In genomic region chr5:111494350-111494999, GRCh38 we compare ENCODE assay signal across 10 cellular contexts. TPM values are rescaled to one million over a fixed set of nuclear protein-coding genes. Genes with fewer than 3 reads are reported as not detected.
DNase-seq lines count a peak whose midpoint lies in the region; ATAC-seq and TF ChIP-seq lines count a peak whose summit lies in the region.
"Had no signal": no experiment of that assay in that cellular context is flagged by ENCODE, and none has a peak within 500 bp of the region (broad histone marks: within the 10 kb centered on the region; RNA-seq: fewer than 3 reads in every experiment).

No MANE protein-coding gene starts in this region.

- no peaks in the 10 kb centered on the region for H3K27me3 Mint-ChIP-seq in activated naive CD8-positive, alpha-beta T cell
- H3K27me3 Mint-ChIP-seq in mesothelial cell of epicardium (ENCODE audit: low read depth), result no peaks in the 10 kb centered on the region
- H3K27me3 Mint-ChIP-seq in neural progenitor cell (ENCODE audit: insufficient read depth, low read depth), result no peaks in the 10 kb centered on the region
- H3K27me3 Mint-ChIP-seq: effector memory CD8-positive, alpha-beta T cell had no signal

- WGBS in SK-N-SH (ENCODE audit: low lambda C conversion rate), result 98% methylated on average over 2 of the region's 2 CpGs
- WGBS in aorta, 2 donors, result 94 to 96% methylated on average over 2 of the region's 2 CpGs

- no peak for TF ChIP-seq EP300 in SK-N-SH (IDR thresholded peaks at IDR 0.05; ENCODE audit: borderline replicate concordance in 1 of 2, low read depth in 1 of 2, low read length in 1 of 2)

- H3K36me3 Mint-ChIP-seq in activated naive CD8-positive, alpha-beta T cell, result peaks cover 4% of the 10 kb centered on the region
- H3K36me3 Mint-ChIP-seq in mesothelial cell of epicardium, result peaks cover 14% of the 10 kb centered on the region
- peaks cover 26% of the 10 kb centered on the region for H3K36me3 Mint-ChIP-seq in neural progenitor cell

- CTCF ChIA-PET in SK-N-SH (lab: Yijun Ruan, JAX), result interaction anchor here (0.7 to 2.0 kb wide), 5 partner anchors 9 to 756 kb away, joined by 3 to 6 read pairs (median 4); partner anchors contain the start of gene SLC25A46

- no peak for TF ChIP-seq RAD21 in SK-N-SH (IDR thresholded peaks at IDR 0.05; ENCODE audit: low read length)

- no peaks in the 10 kb centered on the region for H4K20me1 ChIP-seq in SK-N-SH (ENCODE audit: insufficient read depth)
- no peaks in the 10 kb centered on the region for H4K20me1 ChIP-seq in neural progenitor cell (ENCODE audit: low read depth)

- H3F3A ChIP-seq in SK-N-SH (replicated peaks; ENCODE audit: insufficient read depth), result no peaks in the 10 kb centered on the region
- peaks cover 4% of the 10 kb centered on the region for H3F3A ChIP-seq in neural progenitor cell (ENCODE audit: low read depth)

- intact Hi-C loops in aorta (cut with DNase I), result no loop called here

- TF ChIP-seq CTCF in SK-N-SH (IDR thresholded peaks at IDR 0.05) (no peak), mesothelial cell of epicardium (IDR thresholded peaks at IDR 0.05; ENCODE audit: unreplicated experiment) (no peak), neural progenitor cell (IDR thresholded peaks at IDR 0.05) (no peak)

- H3K36me3 ChIP-seq in SK-N-SH (replicated peaks in 1 of 2; ENCODE audit: control insufficient read depth in 1 of 2, insufficient read depth in 2 of 2, low read length in 1 of 2) (peaks cover 12 to 38% of the 10 kb centered on the region in 2 experiments), aorta (ENCODE audit: control insufficient read depth in 1 of 2, insufficient read depth in 2 of 2, low read length in 1 of 2) (peaks cover 0 to 2% of the 10 kb centered on the region in 2 donors), neural progenitor cell (peaks cover 15% of the 10 kb centered on the region)

- H3K9me3 Mint-ChIP-seq in activated naive CD8-positive, alpha-beta T cell (ENCODE audit: low read depth), result no peaks in the 10 kb centered on the region
- H3K9me3 Mint-ChIP-seq in mesothelial cell of epicardium (no peaks in the 10 kb centered on the region), neural progenitor cell (no peaks in the 10 kb centered on the region)
- H3K9me3 Mint-ChIP-seq: effector memory CD8-positive, alpha-beta T cell had no signal

- H3K79me2 ChIP-seq in SK-N-SH (ENCODE audit: insufficient read depth) (no peaks in the 10 kb centered on the region), neural progenitor cell (ENCODE audit: low read depth) (no peaks in the 10 kb centered on the region)

- ATAC-seq in SK-N-SH treated with all-trans-retinoic acid at 6 μM for 48 hours, result no peak
- ATAC-seq in HG03432 (IDR thresholded peaks at IDR 0.05; ENCODE audit: unreplicated experiment), result peak; percentile 52
- no peak for ATAC-seq in aorta (ENCODE audit: low FRiP score)
- ATAC-seq: effector memory CD8-positive, alpha-beta T cell had no signal

- H3K9me2 ChIP-seq in SK-N-SH, result no peaks in the 10 kb centered on the region

- H3K27ac ChIP-seq in SK-N-SH (ENCODE audit: low read depth in 2 of 2, low read length in 1 of 2) (peak overlapping the region; percentile 20 to 89; a peak in 3 of 4 replicates), aorta (ENCODE audit: low read depth in 1 of 2, low read length in 2 of 2) (no peak overlapping the region), neural progenitor cell (no peak overlapping the region)
- H3K27ac ChIP-seq: vagina had no signal

- H3K9me3 ChIP-seq in SK-N-SH (no peaks in the 10 kb centered on the region), aorta (ENCODE audit: control insufficient read depth, low read length) (no peaks in the 10 kb centered on the region), neural progenitor cell (ENCODE audit: low read depth) (no peaks in the 10 kb centered on the region)
- H3K9me3 ChIP-seq: vagina had no signal

- no peak for DNase-seq in SK-N-SH
- no peak for DNase-seq in mesothelial cell of epicardium (ENCODE audit: low spot score in 2 of 2, unreplicated experiment in 2 of 2)
- DNase-seq in aorta, result no peak
- no peak for DNase-seq in H4 (ENCODE audit: low spot score)
- no peak for DNase-seq in neural progenitor cell (ENCODE audit: low spot score)
- DNase-seq: effector memory CD8-positive, alpha-beta T cell had no signal

- POLR2A ChIA-PET in SK-N-SH (lab: Yijun Ruan, JAX), result interaction anchor here (1.4 kb wide), 1 partner anchor 17 kb away, joined by 5 read pairs; no protein-coding TSS in a partner anchor

- H3K4me3 Mint-ChIP-seq in activated naive CD8-positive, alpha-beta T cell, result no peak overlapping the region
- no peak overlapping the region for H3K4me3 Mint-ChIP-seq in mesothelial cell of epicardium
- H3K4me3 Mint-ChIP-seq in neural progenitor cell, result no peak overlapping the region
- H3K4me3 Mint-ChIP-seq: effector memory CD8-positive, alpha-beta T cell had no signal

- H3K4me1 Mint-ChIP-seq in activated naive CD8-positive, alpha-beta T cell (ENCODE audit: low read depth), result peaks cover 17% of the 10 kb centered on the region
- H3K4me1 Mint-ChIP-seq in mesothelial cell of epicardium, result peaks cover 32% of the 10 kb centered on the region
- no peaks in the 10 kb centered on the region for H3K4me1 Mint-ChIP-seq in neural progenitor cell

- H3K27ac Mint-ChIP-seq in activated naive CD8-positive, alpha-beta T cell, result peak overlapping the region; percentile 41
- H3K27ac Mint-ChIP-seq in mesothelial cell of epicardium, result peak overlapping the region; percentile 76
- H3K27ac Mint-ChIP-seq in neural progenitor cell, result no peak overlapping the region
- H3K27ac Mint-ChIP-seq: effector memory CD8-positive, alpha-beta T cell had no signal

- H2AFZ ChIP-seq in SK-N-SH (ENCODE audit: low read depth), result no peak overlapping the region; the same call in 1 of the 2 replicates
- no peak overlapping the region for H2AFZ ChIP-seq in neural progenitor cell (replicated peaks)

- H3K4me2 ChIP-seq in SK-N-SH (no peak overlapping the region), neural progenitor cell (no peak overlapping the region)

- H3K9ac ChIP-seq in SK-N-SH, result no peak overlapping the region
- no peak overlapping the region for H3K9ac ChIP-seq in neural progenitor cell

- H3K27me3 ChIP-seq in SK-N-SH (ENCODE audit: insufficient read depth) (no peaks in the 10 kb centered on the region), aorta (ENCODE audit: control insufficient read depth in 1 of 2, insufficient read depth in 2 of 2, low read length in 1 of 2) (no peaks in the 10 kb centered on the region), neural progenitor cell (no peaks in the 10 kb centered on the region)
- H3K27me3 ChIP-seq: vagina had no signal

- H3K4me1 ChIP-seq in SK-N-SH (ENCODE audit: control insufficient read depth in 1 of 2, insufficient read depth in 2 of 2, low read depth in 1 of 2, low read length in 1 of 2) (peaks cover 8 to 17% of the 10 kb centered on the region in 2 experiments; a peak in 3 of 4 replicates), aorta (ENCODE audit: control insufficient read depth in 1 of 2, insufficient read depth in 2 of 2, low read length in 2 of 2) (no peaks in the 10 kb centered on the region), neural progenitor cell (peaks cover 7% of the 10 kb centered on the region)
- H3K4me1 ChIP-seq: vagina had no signal

- H3K4me3 ChIP-seq in SK-N-SH (ENCODE audit: low read depth in 2 of 2, low read length in 1 of 2), result no peak overlapping the region
- no peak overlapping the region for H3K4me3 ChIP-seq in aorta (ENCODE audit: low read length in 2 of 2)
- no peak overlapping the region for H3K4me3 ChIP-seq in neural progenitor cell
- H3K4me3 ChIP-seq: vagina had no signal

TF ChIP-seq in SK-N-SH, 30 proteins besides CTCF, POLR2A, EP300 and RAD21:
- TF ChIP-seq FOXJ3 (CRISPR knock-in tag; IDR thresholded peaks at IDR 0.05) (no peak), FOXM1 (IDR thresholded peaks at IDR 0.05; ENCODE audit: low read depth) (no peak), GATA2 (CRISPR knock-in tag; IDR thresholded peaks at IDR 0.05) (no peak), NFIC (IDR thresholded peaks at IDR 0.05; ENCODE audit: borderline replicate concordance) (no peak), CHD2 (IDR thresholded peaks at IDR 0.05; ENCODE audit: low read length, partially characterized antibody) (no peak)
- TF ChIP-seq, protein P1, sequence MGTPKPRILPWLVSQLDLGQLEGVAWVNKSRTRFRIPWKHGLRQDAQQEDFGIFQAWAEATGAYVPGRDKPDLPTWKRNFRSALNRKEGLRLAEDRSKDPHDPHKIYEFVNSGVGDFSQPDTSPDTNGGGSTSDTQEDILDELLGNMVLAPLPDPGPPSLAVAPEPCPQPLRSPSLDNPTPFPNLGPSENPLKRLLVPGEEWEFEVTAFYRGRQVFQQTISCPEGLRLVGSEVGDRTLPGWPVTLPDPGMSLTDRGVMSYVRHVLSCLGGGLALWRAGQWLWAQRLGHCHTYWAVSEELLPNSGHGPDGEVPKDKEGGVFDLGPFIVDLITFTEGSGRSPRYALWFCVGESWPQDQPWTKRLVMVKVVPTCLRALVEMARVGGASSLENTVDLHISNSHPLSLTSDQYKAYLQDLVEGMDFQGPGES (IDR thresholded peaks at IDR 0.05; ENCODE audit: low read depth, low read length), result no peak
TF ChIP-seq in SK-N-SH: peak in this region for 0.

TF ChIP-seq in SK-N-SH treated with all-trans-retinoic acid at 6 μM for 48 hours, 23 proteins besides CTCF, POLR2A, EP300 and RAD21 (continues in another document):
- TF ChIP-seq ARNTL (CRISPR knock-in tag; IDR thresholded peaks at IDR 0.05; ENCODE audit: borderline replicate concordance, low read depth), result no peak
- TF ChIP-seq ZFP30 (CRISPR knock-in tag; IDR thresholded peaks at IDR 0.05), result no peak
- TF ChIP-seq, protein P2, sequence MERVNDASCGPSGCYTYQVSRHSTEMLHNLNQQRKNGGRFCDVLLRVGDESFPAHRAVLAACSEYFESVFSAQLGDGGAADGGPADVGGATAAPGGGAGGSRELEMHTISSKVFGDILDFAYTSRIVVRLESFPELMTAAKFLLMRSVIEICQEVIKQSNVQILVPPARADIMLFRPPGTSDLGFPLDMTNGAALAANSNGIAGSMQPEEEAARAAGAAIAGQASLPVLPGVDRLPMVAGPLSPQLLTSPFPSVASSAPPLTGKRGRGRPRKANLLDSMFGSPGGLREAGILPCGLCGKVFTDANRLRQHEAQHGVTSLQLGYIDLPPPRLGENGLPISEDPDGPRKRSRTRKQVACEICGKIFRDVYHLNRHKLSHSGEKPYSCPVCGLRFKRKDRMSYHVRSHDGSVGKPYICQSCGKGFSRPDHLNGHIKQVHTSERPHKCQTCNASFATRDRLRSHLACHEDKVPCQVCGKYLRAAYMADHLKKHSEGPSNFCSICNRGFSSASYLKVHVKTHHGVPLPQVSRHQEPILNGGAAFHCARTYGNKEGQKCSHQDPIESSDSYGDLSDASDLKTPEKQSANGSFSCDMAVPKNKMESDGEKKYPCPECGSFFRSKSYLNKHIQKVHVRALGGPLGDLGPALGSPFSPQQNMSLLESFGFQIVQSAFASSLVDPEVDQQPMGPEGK (CRISPR knock-in tag; IDR thresholded peaks at IDR 0.05; ENCODE audit: borderline replicate concordance), result no peak; the same call in 1 of the 2 replicates

RNA-seq across cellular contexts. Expression of gene STARD4, which starts 17.9 kb away (rescaled TPM):
- polyA plus RNA-seq in SK-N-SH (2012; rRNA removed) (10.0 and 11.0 TPM in 2 replicates), aorta (1 to 10 TPM; 2.3 to 7.5 TPM)
- 13.2 and 16.1 TPM in 2 replicates for polyA plus RNA-seq in SK-N-SH (2012; cell fraction: cytosol; rRNA removed)
- 8.9 and 18.8 TPM in 2 replicates for polyA plus RNA-seq in SK-N-SH (2012; cell fraction: nucleus; rRNA removed)
- total RNA-seq in mesothelial cell of epicardium (65.8 to 68.4 TPM (median 67.4 TPM) in 3 replicates), aorta (10 to 100 TPM; 13.6 to 16.8 TPM), neural progenitor cell (ENCODE audit: low replicate concordance) (101 and 157 TPM in 2 replicates)
- total RNA-seq in H4 (2014; rRNA removed; shearing (Covaris generic)), result 67.1 and 91.0 TPM in 2 replicates

Comparison
In these comparisons a context has a peak if more than half of its experiments do, and no peak if none do; other contexts are left out.
1. H3K27ac ChIP-seq: peak in SK-N-SH (2 of 2); none in aorta (0 of 2) and neural progenitor cell (single experiment).